Comparison of ENCODE assay signal across 33 cellular contexts in genomic region chr9:108897324-108898096, GRCh38. TPM values are rescaled to one million over a fixed set of nuclear protein-coding genes. Genes with fewer than 3 reads are reported as not detected.
"Had no signal": no experiment of that assay in that cellular context is flagged by ENCODE, and none has a peak within 500 bp of the region (broad histone marks: within the 10 kb centered on the region; RNA-seq: fewer than 3 reads in every experiment).

No MANE protein-coding gene starts in this region.

- DNase-seq: activated B cell treated with CpG ODN at 0.5 μM for 24 hours; activated CD4-positive, alpha-beta memory T cell treated with anti-CD3 and anti-CD28 coated beads for 36 hours; activated CD4-positive, alpha-beta T cell treated with anti-CD3 and anti-CD28 coated beads for 4 hours; activated CD4-positive, alpha-beta T cell treated with anti-CD3 and anti-CD28 coated beads, Interleukin-2, amount 50 U/mL, for 1 hour; activated CD4-positive, CD25-positive, alpha-beta regulatory T cell treated with anti-CD3 and anti-CD28 coated beads, Interleukin-2, amount 50 U/mL, for 72 hours; activated CD8-positive, alpha-beta memory T cell treated with anti-CD3 and anti-CD28 coated beads, Interleukin-2, amount 50 U/mL, for 48 hours; activated effector memory CD4-positive, alpha-beta T cell treated with Interleukin-2 at 50 U/mL for 16 hours; activated naive CD4-positive, alpha-beta T cell treated with anti-CD3 and anti-CD28 coated beads, Interleukin-2, amount 10 ng/mL, durations not matched to agents 7 days and 5 days; activated naive CD8-positive, alpha-beta T cell treated with anti-CD3 and anti-CD28 coated beads, Interleukin-2, amount 50 U/mL, for 24 hours; activated T-cell treated with anti-CD3 and anti-CD28 coated beads, Interleukin-2, amount 50 U/mL, for 48 hours; amniotic stem cell; aorta; brain microvascular endothelial cell; central memory CD4-positive, alpha-beta T cell; NCI-H1092 treated with DMSO at 0.1 percent for 48 hours; NCI-H1436; NCI-H1694; NCI-H1930; NCI-H2107; NCI-H226; NCI-H446 treated with DMSO at 0.1 percent for 48 hours; NCI-H524; NCI-H69; OCI-M1; Right ventricle myocardium superior; SW 1271; T-helper 1 cell; T-helper 2 cell; T-helper 9 cell had no signal

- ATAC-seq: activated naive CD8-positive, alpha-beta T cell treated with anti-CD3 and anti-CD28 coated beads, Interleukin-2, amount 50 U/mL, for 24 hours had no signal

- H3K4me2 ChIP-seq: KMS-11 had no signal

- H3K27me3 ChIP-seq: brain microvascular endothelial cell had no signal

- H3K27ac ChIP-seq: brain microvascular endothelial cell, KMS-11, VCaP had no signal

- H3K9ac ChIP-seq: KMS-11 had no signal

RNA-seq across cellular contexts. Expression of gene ACTL7A, which starts 35.4 kb away (rescaled TPM):
- total RNA-seq: activated B cell treated with CpG ODN at 0.5 μM for 24 hours; activated CD4-positive, alpha-beta memory T cell treated with anti-CD3 and anti-CD28 coated beads for 36 hours; aorta; LHCN-M2; M059J; Right ventricle myocardium superior had no signal
- polyA plus RNA-seq: aorta had no signal

RNA-seq across cellular contexts. Expression of gene ACTL7B, which starts 41.7 kb away (rescaled TPM):
- total RNA-seq: activated CD4-positive, alpha-beta memory T cell treated with anti-CD3 and anti-CD28 coated beads for 36 hours; aorta; LHCN-M2; M059J; Right ventricle myocardium superior had no signal
- polyA plus RNA-seq: aorta had no signal
